In the genomic region with DNA sequence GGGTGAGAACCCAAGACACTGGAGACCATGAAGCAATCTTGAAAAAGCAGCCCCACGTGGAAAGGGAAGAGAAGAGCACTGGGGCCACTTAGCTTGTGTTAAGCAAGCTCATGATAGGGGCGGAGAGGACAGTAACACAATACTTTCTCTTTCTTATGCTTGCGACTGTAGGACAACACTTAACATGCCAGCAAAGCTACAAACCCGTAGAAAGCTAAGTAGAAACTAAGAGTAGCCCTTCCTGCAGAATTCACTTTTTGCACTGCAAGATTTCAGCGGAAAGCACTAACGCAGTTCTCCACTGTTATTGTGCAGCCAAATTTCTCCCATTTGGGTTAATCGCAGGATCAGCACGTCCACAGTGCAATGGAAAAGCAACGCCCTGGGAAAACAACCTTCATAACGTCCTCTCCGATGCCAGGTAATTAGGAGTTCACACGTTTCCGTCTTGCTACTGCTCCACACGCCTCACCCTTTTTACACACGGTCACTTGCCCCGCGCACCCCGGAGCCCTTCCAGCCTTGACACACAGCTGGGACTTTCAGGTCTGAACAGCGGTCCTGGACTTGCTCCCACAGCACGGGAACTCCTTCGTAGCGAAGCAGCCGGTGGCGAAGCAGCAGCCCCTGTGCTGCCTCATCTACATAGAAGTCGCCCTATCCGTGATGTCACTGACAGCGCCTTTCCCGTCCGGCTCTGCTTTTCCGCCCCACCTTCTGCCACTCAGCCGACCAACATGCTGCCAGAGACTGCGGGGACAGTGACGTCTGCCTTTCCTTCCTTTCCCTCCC, we compare ENCODE assay signal across 1 cellular context.
A peak's percentile ranks its signal among the peaks of the same experiment; 100 is the strongest.
TF ChIP-seq lines count a peak whose summit lies in the region.

No MANE protein-coding gene starts in this region.

TF ChIP-seq in GM12878, 131 proteins besides CTCF, POLR2A, EP300 and RAD21 (continued from another document and continues in another):
- TF ChIP-seq MTA3 (IDR thresholded peaks at IDR 0.05; ENCODE audit: borderline replicate concordance, low read length) = peak; percentile 100
- TF ChIP-seq FOXK2 (IDR thresholded peaks at IDR 0.05) = peak; percentile 47; the same call in 1 of the 2 replicates
- no peak for TF ChIP-seq JUND (IDR thresholded peaks at IDR 0.05; ENCODE audit: low read depth, low read length)
- TF ChIP-seq IKZF2 (IDR thresholded peaks at IDR 0.05) = peak; percentile 87 to 90
- no peak; the same call in none of the 2 replicates for TF ChIP-seq MAX (IDR thresholded peaks at IDR 0.05; ENCODE audit: low read depth, low read length)
- TF ChIP-seq RB1 (IDR thresholded peaks at IDR 0.05; ENCODE audit: borderline replicate concordance) = no peak
- no peak for TF ChIP-seq WRNIP1 (IDR thresholded peaks at IDR 0.05; ENCODE audit: borderline replicate concordance, low read depth, low read length)
- 0 out of 2 replicates have a peak, but pooled peaks have one; percentile 20 for TF ChIP-seq DPF2 (IDR thresholded peaks at IDR 0.05)
- TF ChIP-seq CHD2 (IDR thresholded peaks at IDR 0.05; ENCODE audit: borderline replicate concordance, low read depth, low read length) = no peak
- TF ChIP-seq, protein P1, sequence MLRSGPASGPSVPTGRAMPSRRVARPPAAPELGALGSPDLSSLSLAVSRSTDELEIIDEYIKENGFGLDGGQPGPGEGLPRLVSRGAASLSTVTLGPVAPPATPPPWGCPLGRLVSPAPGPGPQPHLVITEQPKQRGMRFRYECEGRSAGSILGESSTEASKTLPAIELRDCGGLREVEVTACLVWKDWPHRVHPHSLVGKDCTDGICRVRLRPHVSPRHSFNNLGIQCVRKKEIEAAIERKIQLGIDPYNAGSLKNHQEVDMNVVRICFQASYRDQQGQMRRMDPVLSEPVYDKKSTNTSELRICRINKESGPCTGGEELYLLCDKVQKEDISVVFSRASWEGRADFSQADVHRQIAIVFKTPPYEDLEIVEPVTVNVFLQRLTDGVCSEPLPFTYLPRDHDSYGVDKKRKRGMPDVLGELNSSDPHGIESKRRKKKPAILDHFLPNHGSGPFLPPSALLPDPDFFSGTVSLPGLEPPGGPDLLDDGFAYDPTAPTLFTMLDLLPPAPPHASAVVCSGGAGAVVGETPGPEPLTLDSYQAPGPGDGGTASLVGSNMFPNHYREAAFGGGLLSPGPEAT (IDR thresholded peaks at IDR 0.05; ENCODE audit: low read depth) = no peak
- TF ChIP-seq CBX3 (IDR thresholded peaks at IDR 0.05; ENCODE audit: borderline replicate concordance, low read depth) = no peak
- TF ChIP-seq IRF4 (IDR thresholded peaks at IDR 0.05; ENCODE audit: low read depth, low read length) = no peak; the same call in none of the 2 replicates
- no peak for TF ChIP-seq HDAC2 (IDR thresholded peaks at IDR 0.05)
- TF ChIP-seq CHD4 (IDR thresholded peaks at IDR 0.05) = no peak
- peak; percentile 100 for TF ChIP-seq SMAD5 (IDR thresholded peaks at IDR 0.05; ENCODE audit: low read depth)
- TF ChIP-seq CREM (IDR thresholded peaks at IDR 0.05; ENCODE audit: low read depth) = peak; percentile 89
- TF ChIP-seq TCF12 (IDR thresholded peaks at IDR 0.05; ENCODE audit: low read depth, low read length) = peak; percentile 93
- TF ChIP-seq RCOR1 (conservative IDR thresholded peaks at IDR 0.05; ENCODE audit: low read depth, low read length) = no peak
- peak; percentile 100 for TF ChIP-seq PML (IDR thresholded peaks at IDR 0.05; ENCODE audit: low read length)
- TF ChIP-seq, protein P2, sequence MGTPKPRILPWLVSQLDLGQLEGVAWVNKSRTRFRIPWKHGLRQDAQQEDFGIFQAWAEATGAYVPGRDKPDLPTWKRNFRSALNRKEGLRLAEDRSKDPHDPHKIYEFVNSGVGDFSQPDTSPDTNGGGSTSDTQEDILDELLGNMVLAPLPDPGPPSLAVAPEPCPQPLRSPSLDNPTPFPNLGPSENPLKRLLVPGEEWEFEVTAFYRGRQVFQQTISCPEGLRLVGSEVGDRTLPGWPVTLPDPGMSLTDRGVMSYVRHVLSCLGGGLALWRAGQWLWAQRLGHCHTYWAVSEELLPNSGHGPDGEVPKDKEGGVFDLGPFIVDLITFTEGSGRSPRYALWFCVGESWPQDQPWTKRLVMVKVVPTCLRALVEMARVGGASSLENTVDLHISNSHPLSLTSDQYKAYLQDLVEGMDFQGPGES (IDR thresholded peaks at IDR 0.05) = no peak
- TF ChIP-seq, protein P3, sequence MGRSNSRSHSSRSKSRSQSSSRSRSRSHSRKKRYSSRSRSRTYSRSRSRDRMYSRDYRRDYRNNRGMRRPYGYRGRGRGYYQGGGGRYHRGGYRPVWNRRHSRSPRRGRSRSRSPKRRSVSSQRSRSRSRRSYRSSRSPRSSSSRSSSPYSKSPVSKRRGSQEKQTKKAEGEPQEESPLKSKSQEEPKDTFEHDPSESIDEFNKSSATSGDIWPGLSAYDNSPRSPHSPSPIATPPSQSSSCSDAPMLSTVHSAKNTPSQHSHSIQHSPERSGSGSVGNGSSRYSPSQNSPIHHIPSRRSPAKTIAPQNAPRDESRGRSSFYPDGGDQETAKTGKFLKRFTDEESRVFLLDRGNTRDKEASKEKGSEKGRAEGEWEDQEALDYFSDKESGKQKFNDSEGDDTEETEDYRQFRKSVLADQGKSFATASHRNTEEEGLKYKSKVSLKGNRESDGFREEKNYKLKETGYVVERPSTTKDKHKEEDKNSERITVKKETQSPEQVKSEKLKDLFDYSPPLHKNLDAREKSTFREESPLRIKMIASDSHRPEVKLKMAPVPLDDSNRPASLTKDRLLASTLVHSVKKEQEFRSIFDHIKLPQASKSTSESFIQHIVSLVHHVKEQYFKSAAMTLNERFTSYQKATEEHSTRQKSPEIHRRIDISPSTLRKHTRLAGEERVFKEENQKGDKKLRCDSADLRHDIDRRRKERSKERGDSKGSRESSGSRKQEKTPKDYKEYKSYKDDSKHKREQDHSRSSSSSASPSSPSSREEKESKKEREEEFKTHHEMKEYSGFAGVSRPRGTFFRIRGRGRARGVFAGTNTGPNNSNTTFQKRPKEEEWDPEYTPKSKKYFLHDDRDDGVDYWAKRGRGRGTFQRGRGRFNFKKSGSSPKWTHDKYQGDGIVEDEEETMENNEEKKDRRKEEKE (IDR thresholded peaks at IDR 0.05) = peak; percentile 82
- no peak for TF ChIP-seq ZSCAN29 (IDR thresholded peaks at IDR 0.05)
- TF ChIP-seq CBFB (IDR thresholded peaks at IDR 0.05; ENCODE audit: low read depth) = peak; percentile 100
- TF ChIP-seq, protein P4, sequence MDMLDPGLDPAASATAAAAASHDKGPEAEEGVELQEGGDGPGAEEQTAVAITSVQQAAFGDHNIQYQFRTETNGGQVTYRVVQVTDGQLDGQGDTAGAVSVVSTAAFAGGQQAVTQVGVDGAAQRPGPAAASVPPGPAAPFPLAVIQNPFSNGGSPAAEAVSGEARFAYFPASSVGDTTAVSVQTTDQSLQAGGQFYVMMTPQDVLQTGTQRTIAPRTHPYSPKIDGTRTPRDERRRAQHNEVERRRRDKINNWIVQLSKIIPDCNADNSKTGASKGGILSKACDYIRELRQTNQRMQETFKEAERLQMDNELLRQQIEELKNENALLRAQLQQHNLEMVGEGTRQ (IDR thresholded peaks at IDR 0.05; ENCODE audit: borderline replicate concordance, low read depth, low read length) = no peak; the same call in 1 of the 2 replicates
- TF ChIP-seq, protein P5, sequence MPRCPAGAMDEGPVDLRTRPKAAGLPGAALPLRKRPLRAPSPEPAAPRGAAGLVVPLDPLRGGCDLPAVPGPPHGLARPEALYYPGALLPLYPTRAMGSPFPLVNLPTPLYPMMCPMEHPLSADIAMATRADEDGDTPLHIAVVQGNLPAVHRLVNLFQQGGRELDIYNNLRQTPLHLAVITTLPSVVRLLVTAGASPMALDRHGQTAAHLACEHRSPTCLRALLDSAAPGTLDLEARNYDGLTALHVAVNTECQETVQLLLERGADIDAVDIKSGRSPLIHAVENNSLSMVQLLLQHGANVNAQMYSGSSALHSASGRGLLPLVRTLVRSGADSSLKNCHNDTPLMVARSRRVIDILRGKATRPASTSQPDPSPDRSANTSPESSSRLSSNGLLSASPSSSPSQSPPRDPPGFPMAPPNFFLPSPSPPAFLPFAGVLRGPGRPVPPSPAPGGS (IDR thresholded peaks at IDR 0.05; ENCODE audit: borderline replicate concordance, insufficient read depth, low read depth, low read length, poor library complexity, severe bottlenecking) = peak; percentile 93
- no peak for TF ChIP-seq MYC (IDR thresholded peaks at IDR 0.05; ENCODE audit: insufficient read depth, insufficient read length, insufficient replicate concordance, low read length, severe bottlenecking)
- TF ChIP-seq KAT2A (conservative IDR thresholded peaks at IDR 0.05; ENCODE audit: control insufficient read depth, low read depth, low read length) = peak; percentile 46; the same call in 1 of the 2 replicates
- TF ChIP-seq, protein P6, sequence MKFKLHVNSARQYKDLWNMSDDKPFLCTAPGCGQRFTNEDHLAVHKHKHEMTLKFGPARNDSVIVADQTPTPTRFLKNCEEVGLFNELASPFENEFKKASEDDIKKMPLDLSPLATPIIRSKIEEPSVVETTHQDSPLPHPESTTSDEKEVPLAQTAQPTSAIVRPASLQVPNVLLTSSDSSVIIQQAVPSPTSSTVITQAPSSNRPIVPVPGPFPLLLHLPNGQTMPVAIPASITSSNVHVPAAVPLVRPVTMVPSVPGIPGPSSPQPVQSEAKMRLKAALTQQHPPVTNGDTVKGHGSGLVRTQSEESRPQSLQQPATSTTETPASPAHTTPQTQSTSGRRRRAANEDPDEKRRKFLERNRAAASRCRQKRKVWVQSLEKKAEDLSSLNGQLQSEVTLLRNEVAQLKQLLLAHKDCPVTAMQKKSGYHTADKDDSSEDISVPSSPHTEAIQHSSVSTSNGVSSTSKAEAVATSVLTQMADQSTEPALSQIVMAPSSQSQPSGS (IDR thresholded peaks at IDR 0.05; ENCODE audit: low read length) = peak; percentile 99
- TF ChIP-seq NFXL1 (IDR thresholded peaks at IDR 0.05; ENCODE audit: borderline replicate concordance) = no peak
- TF ChIP-seq, protein P7, sequence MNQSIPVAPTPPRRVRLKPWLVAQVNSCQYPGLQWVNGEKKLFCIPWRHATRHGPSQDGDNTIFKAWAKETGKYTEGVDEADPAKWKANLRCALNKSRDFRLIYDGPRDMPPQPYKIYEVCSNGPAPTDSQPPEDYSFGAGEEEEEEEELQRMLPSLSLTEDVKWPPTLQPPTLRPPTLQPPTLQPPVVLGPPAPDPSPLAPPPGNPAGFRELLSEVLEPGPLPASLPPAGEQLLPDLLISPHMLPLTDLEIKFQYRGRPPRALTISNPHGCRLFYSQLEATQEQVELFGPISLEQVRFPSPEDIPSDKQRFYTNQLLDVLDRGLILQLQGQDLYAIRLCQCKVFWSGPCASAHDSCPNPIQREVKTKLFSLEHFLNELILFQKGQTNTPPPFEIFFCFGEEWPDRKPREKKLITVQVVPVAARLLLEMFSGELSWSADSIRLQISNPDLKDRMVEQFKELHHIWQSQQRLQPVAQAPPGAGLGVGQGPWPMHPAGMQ (IDR thresholded peaks at IDR 0.05; ENCODE audit: borderline replicate concordance) = no peak
- peak; percentile 82 for TF ChIP-seq BCL11A (IDR thresholded peaks at IDR 0.05; ENCODE audit: low read depth, low read length)
- TF ChIP-seq POLR2AphosphoS5 (IDR thresholded peaks at IDR 0.05; ENCODE audit: low read length) = peak; percentile 100
- peak; percentile 91 for TF ChIP-seq NFIC (IDR thresholded peaks at IDR 0.05; ENCODE audit: low read depth, low read length)
- peak; percentile 97 for TF ChIP-seq TCF3 (IDR thresholded peaks at IDR 0.05; ENCODE audit: borderline replicate concordance, insufficient read depth, low read depth, low read length)
- peak; percentile 93 for TF ChIP-seq KLF5 (IDR thresholded peaks at IDR 0.05; ENCODE audit: partially characterized antibody)
- no peak for TF ChIP-seq FOS (IDR thresholded peaks at IDR 0.05; ENCODE audit: borderline replicate concordance, extremely low read depth, insufficient read length)
- TF ChIP-seq STAT3 (IDR thresholded peaks at IDR 0.05; ENCODE audit: low read depth, low read length) = no peak
- peak; percentile 79; the same call in 1 of the 2 replicates for TF ChIP-seq CBX5 (IDR thresholded peaks at IDR 0.05; ENCODE audit: low read depth)
- no peak for TF ChIP-seq ASH2L (IDR thresholded peaks at IDR 0.05; ENCODE audit: borderline replicate concordance, low read depth)
- peak; percentile 88 for TF ChIP-seq MEF2A (IDR thresholded peaks at IDR 0.05; ENCODE audit: insufficient read depth, low read depth, low read length)
- no peak for TF ChIP-seq NRF1 (conservative IDR thresholded peaks at IDR 0.05; ENCODE audit: low read depth, low read length)
- no peak for TF ChIP-seq SIN3A (IDR thresholded peaks at IDR 0.05; ENCODE audit: low read depth, low read length)
- no peak for TF ChIP-seq ZNF274 (IDR thresholded peaks at IDR 0.05; ENCODE audit: insufficient read depth, insufficient read length)
- TF ChIP-seq SUPT20H (IDR thresholded peaks at IDR 0.05; ENCODE audit: borderline replicate concordance, control insufficient read depth, low read depth, low read length) = no peak
- peak; percentile 62 for TF ChIP-seq HCFC1 (IDR thresholded peaks at IDR 0.05; ENCODE audit: low read length)
- no peak; the same call in 1 of the 2 replicates for TF ChIP-seq TCF7 (IDR thresholded peaks at IDR 0.05; ENCODE audit: borderline replicate concordance)
- TF ChIP-seq, protein P8, sequence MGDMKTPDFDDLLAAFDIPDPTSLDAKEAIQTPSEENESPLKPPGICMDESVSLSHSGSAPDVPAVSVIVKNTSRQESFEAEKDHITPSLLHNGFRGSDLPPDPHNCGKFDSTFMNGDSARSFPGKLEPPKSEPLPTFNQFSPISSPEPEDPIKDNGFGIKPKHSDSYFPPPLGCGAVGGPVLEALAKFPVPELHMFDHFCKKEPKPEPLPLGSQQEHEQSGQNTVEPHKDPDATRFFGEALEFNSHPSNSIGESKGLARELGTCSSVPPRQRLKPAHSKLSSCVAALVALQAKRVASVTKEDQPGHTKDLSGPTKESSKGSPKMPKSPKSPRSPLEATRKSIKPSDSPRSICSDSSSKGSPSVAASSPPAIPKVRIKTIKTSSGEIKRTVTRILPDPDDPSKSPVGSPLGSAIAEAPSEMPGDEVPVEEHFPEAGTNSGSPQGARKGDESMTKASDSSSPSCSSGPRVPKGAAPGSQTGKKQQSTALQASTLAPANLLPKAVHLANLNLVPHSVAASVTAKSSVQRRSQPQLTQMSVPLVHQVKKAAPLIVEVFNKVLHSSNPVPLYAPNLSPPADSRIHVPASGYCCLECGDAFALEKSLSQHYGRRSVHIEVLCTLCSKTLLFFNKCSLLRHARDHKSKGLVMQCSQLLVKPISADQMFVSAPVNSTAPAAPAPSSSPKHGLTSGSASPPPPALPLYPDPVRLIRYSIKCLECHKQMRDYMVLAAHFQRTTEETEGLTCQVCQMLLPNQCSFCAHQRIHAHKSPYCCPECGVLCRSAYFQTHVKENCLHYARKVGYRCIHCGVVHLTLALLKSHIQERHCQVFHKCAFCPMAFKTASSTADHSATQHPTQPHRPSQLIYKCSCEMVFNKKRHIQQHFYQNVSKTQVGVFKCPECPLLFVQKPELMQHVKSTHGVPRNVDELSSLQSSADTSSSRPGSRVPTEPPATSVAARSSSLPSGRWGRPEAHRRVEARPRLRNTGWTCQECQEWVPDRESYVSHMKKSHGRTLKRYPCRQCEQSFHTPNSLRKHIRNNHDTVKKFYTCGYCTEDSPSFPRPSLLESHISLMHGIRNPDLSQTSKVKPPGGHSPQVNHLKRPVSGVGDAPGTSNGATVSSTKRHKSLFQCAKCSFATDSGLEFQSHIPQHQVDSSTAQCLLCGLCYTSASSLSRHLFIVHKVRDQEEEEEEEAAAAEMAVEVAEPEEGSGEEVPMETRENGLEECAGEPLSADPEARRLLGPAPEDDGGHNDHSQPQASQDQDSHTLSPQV (IDR thresholded peaks at IDR 0.05) = no peak
